ENCODE assay signal across 18 cellular contexts in the genomic region with DNA sequence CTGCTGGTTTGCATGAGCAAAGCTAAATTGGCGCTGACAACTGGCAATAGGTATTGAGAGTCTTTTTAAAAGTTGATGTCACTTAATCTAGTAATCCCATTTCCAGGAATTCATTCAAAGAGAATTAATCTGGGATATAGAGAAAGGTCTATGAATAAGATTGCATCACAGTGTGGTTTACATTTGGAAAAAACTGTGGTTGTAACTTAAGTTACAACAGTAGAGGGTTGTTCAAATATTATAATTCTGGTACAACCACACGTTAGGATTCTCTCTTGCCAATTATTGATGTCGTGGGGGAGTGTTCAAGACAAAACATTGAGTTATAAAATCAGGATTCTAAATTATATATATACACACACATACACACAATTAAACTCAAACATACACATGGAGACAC.
"Had no signal": no experiment of that assay in that cellular context is flagged by ENCODE, and none has a peak within 500 bp of the region (broad histone marks: within the 10 kb centered on the region; RNA-seq: fewer than 3 reads in every experiment).

No MANE protein-coding gene starts in this region.

- H3K4me1 ChIP-seq: gastroesophageal sphincter, neural progenitor cell, parathyroid adenoma had no signal

- H2AFZ ChIP-seq: hepatocyte, neural progenitor cell, parathyroid adenoma had no signal

- ATAC-seq: foreskin keratinocyte; gastroesophageal sphincter; heart left ventricle; left lung; mucosa of descending colon; naive thymus-derived CD4-positive, alpha-beta T cell; stimulated activated effector memory CD8-positive, alpha-beta T cell treated with anti-CD3 and anti-CD28 coated beads, Interleukin-12 subunit alpha, Interleukin-12 subunit beta, amount 100 ng/mL, for 72 hours had no signal

- H3K4me3 ChIP-seq: gastroesophageal sphincter, heart left ventricle, hepatocyte, left lung, mucosa of descending colon, neural progenitor cell, right lobe of liver, stomach, thyroid gland had no signal

- DNase-seq: cortex of kidney; foreskin keratinocyte; heart left ventricle; kidney; left lung; mucosa of descending colon; naive thymus-derived CD4-positive, alpha-beta T cell; stimulated activated CD4-positive, alpha-beta T cell treated with anti-CD3 and anti-CD28 coated beads, Interleukin-2, amount 100 ng/mL, for 24 hours; stimulated activated CD4-positive, alpha-beta T cell treated with anti-CD3 and anti-CD28 coated beads, Interleukin-4, amount 100 ng/mL, for 24 hours; stimulated activated naive CD4-positive, alpha-beta T cell treated with Interleukin-2 at 50 U/mL for 16 hours; stomach; thyroid gland had no signal

- H3K27me3 ChIP-seq: foreskin keratinocyte, gastroesophageal sphincter, heart left ventricle, hepatocyte, left lung, neural progenitor cell, right lobe of liver, stomach, thyroid gland had no signal

- H3K9me3 ChIP-seq: gastroesophageal sphincter, left lung, mucosa of descending colon, right lobe of liver, stomach, thyroid gland had no signal

- H3K9ac ChIP-seq: neural progenitor cell, parathyroid adenoma had no signal

- H3K36me3 ChIP-seq: gastroesophageal sphincter, heart left ventricle, left lung, neural progenitor cell, right lobe of liver, stomach, thyroid gland had no signal

- H3K27ac ChIP-seq: foreskin keratinocyte, gastroesophageal sphincter, heart left ventricle, hepatocyte, left lung, neural progenitor cell, parathyroid adenoma, right lobe of liver, stomach, thyroid gland had no signal

- H3K4me2 ChIP-seq: hepatocyte, neural progenitor cell had no signal
